Comparison of ENCODE assay signal across 8 cellular contexts in the genomic region with DNA sequence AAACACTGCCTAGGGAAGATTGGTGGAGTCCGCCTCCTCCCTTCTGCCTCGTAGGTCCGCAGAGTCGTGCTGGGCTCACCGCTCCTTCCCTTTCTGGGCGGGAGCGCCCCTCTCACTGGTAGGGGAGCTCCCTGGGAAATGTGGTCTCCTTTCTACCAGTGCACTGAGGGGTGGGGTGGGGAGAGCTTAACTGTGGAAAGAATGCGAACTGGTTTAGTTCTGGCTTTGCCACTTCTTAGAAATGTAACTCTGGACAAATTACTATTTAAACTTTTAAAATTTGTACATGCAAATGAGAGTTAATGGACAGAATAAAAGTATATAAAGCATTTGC.
DNase-seq lines count a peak whose midpoint lies in the region; ATAC-seq and TF ChIP-seq lines count a peak whose summit lies in the region.
"Had no signal": no experiment of that assay in that cellular context is flagged by ENCODE, and none has a peak within 500 bp of the region (broad histone marks: within the 10 kb centered on the region; RNA-seq: fewer than 3 reads in every experiment).

No MANE protein-coding gene starts in this region.

- TF ChIP-seq CTCF in AG04450 (IDR thresholded peaks at IDR 0.05; ENCODE audit: low read depth, low read length) (no peak), DND-41 (IDR thresholded peaks at IDR 0.05; ENCODE audit: borderline replicate concordance, extremely low read depth, low read length, poor library complexity, severe bottlenecking) (no peak), neural crest cell (conservative IDR thresholded peaks at IDR 0.05) (peak; percentile 4), mesothelial cell of epicardium (IDR thresholded peaks at IDR 0.05; ENCODE audit: unreplicated experiment) (no peak)

- peaks cover 6% of the 10 kb centered on the region for H3K9me3 Mint-ChIP-seq in activated naive CD8-positive, alpha-beta T cell treated with anti-CD3 and anti-CD28 coated beads, Interleukin-2, amount 10 ng/mL, durations not matched to agents 7 days and 5 days
- H3K9me3 Mint-ChIP-seq in neural crest cell (no peaks in the 10 kb centered on the region), mesothelial cell of epicardium (peaks cover 11% of the 10 kb centered on the region)

- H3K4me3 ChIP-seq in AG04450 (ENCODE audit: low read depth, low read length) (no peak overlapping the region), DND-41 (ENCODE audit: low read depth in 1 of 2, low read length in 2 of 2) (no peak overlapping the region)
- H3K4me3 ChIP-seq: stomach had no signal

- CTCF ChIA-PET in AG04450 (lab: Charles Lee): no interaction called here

- H4K20me1 ChIP-seq in DND-41 (ENCODE audit: insufficient read depth, low read length): peaks cover 22% of the 10 kb centered on the region; the same call in 1 of the 2 replicates

- H2AFZ ChIP-seq in DND-41 (ENCODE audit: low read depth, low read length): no peak overlapping the region

- H3K9me3 ChIP-seq in AG04450 (ENCODE audit: control insufficient read depth, insufficient read depth, low read length) (peaks cover 12% of the 10 kb centered on the region), DND-41 (ENCODE audit: insufficient read depth, low read length, severe bottlenecking) (peaks cover 3% of the 10 kb centered on the region)
- H3K9me3 ChIP-seq: stomach had no signal

- peaks cover 52% of the 10 kb centered on the region for H3K4me1 Mint-ChIP-seq in activated naive CD8-positive, alpha-beta T cell treated with anti-CD3 and anti-CD28 coated beads, Interleukin-2, amount 10 ng/mL, durations not matched to agents 7 days and 5 days
- peaks cover 47% of the 10 kb centered on the region for H3K4me1 Mint-ChIP-seq in neural crest cell
- H3K4me1 Mint-ChIP-seq in mesothelial cell of epicardium: peaks cover 21% of the 10 kb centered on the region

- H3K27me3 Mint-ChIP-seq in activated naive CD8-positive, alpha-beta T cell treated with anti-CD3 and anti-CD28 coated beads, Interleukin-2, amount 10 ng/mL, durations not matched to agents 7 days and 5 days: no peaks in the 10 kb centered on the region
- H3K27me3 Mint-ChIP-seq in neural crest cell (ENCODE audit: low read depth): no peaks in the 10 kb centered on the region
- no peaks in the 10 kb centered on the region for H3K27me3 Mint-ChIP-seq in mesothelial cell of epicardium (ENCODE audit: low read depth)

- ATAC-seq in DND-41 (ENCODE audit: insufficient read depth, low read depth) (no peak), GM19351 (IDR thresholded peaks at IDR 0.05; ENCODE audit: unreplicated experiment) (no peak)
- ATAC-seq in activated naive CD8-positive, alpha-beta T cell treated with anti-CD3 and anti-CD28 coated beads, Interleukin-2, amount 10 ng/mL, durations not matched to agents 7 days and 5 days (ENCODE audit: low read depth): no peak

- peaks cover 94% of the 10 kb centered on the region for H3K79me2 ChIP-seq in DND-41 (ENCODE audit: insufficient read depth, low read length)

- POLR2A ChIA-PET in AG04450 (lab: Yijun Ruan, JAX): no interaction called here
- POLR2A ChIA-PET in activated naive CD8-positive, alpha-beta T cell treated with anti-CD3 and anti-CD28 coated beads, Interleukin-2, amount 10 ng/mL, durations not matched to agents 7 days and 5 days (lab: Charles Lee): interaction anchor here (1.1 to 1.9 kb wide), 5 partner anchors 29 to 196 kb away, joined by 3 to 8 read pairs (median 4); no protein-coding TSS in a partner anchor

- H3K27me3 ChIP-seq in AG04450 (ENCODE audit: control insufficient read depth, insufficient read depth, low read length) (no peaks in the 10 kb centered on the region), DND-41 (ENCODE audit: insufficient read depth, low read length, poor library complexity) (no peaks in the 10 kb centered on the region)
- H3K27me3 ChIP-seq: stomach had no signal

- H3K4me3 Mint-ChIP-seq in activated naive CD8-positive, alpha-beta T cell treated with anti-CD3 and anti-CD28 coated beads, Interleukin-2, amount 10 ng/mL, durations not matched to agents 7 days and 5 days: no peak overlapping the region
- H3K4me3 Mint-ChIP-seq in neural crest cell: no peak overlapping the region
- H3K4me3 Mint-ChIP-seq in mesothelial cell of epicardium: no peak overlapping the region

- DNase-seq in AG04450 (ENCODE audit: low read depth, low spot score): no peak
- DNase-seq in DND-41: no peak
- DNase-seq in activated naive CD8-positive, alpha-beta T cell treated with anti-CD3 and anti-CD28 coated beads, Interleukin-2, amount 10 ng/mL, durations not matched to agents 7 days and 5 days: no peak
- no peak for DNase-seq in neural crest cell (ENCODE audit: low read depth, low spot score)
- no peak for DNase-seq in SIG-M5 treated with dmso at 0.1 percent for 504 hours (lab: John Stamatoyannopoulos, UW; ENCODE audit: unreplicated experiment)
- DNase-seq in mesothelial cell of epicardium (ENCODE audit: low spot score in 2 of 2, unreplicated experiment in 2 of 2): no peak
- DNase-seq: stomach had no signal

- H3K4me1 ChIP-seq in DND-41 (ENCODE audit: insufficient read depth, low read length): peaks cover 50% of the 10 kb centered on the region

- H3K27ac Mint-ChIP-seq in activated naive CD8-positive, alpha-beta T cell treated with anti-CD3 and anti-CD28 coated beads, Interleukin-2, amount 10 ng/mL, durations not matched to agents 7 days and 5 days: peak overlapping the region; percentile 94
- H3K27ac Mint-ChIP-seq in neural crest cell (ENCODE audit: unreplicated experiment) (no peak overlapping the region), mesothelial cell of epicardium (no peak overlapping the region)

- H3K27ac ChIP-seq in AG04450 (ENCODE audit: low read depth, low read length) (peak overlapping the region; percentile 57), DND-41 (ENCODE audit: low read length) (peak overlapping the region; percentile 40)

- peaks cover 35% of the 10 kb centered on the region for H3K36me3 Mint-ChIP-seq in activated naive CD8-positive, alpha-beta T cell treated with anti-CD3 and anti-CD28 coated beads, Interleukin-2, amount 10 ng/mL, durations not matched to agents 7 days and 5 days
- H3K36me3 Mint-ChIP-seq in neural crest cell (ENCODE audit: low read depth): peaks cover 7% of the 10 kb centered on the region
- peaks cover 5% of the 10 kb centered on the region for H3K36me3 Mint-ChIP-seq in mesothelial cell of epicardium

- no peak overlapping the region for H3K9ac ChIP-seq in DND-41 (ENCODE audit: low read depth, low read length)

- H3K36me3 ChIP-seq in DND-41 (ENCODE audit: insufficient read depth, low read length): 0 out of 2 replicates have a peak, but pooled peaks cover 3% of the 10 kb centered on the region
- H3K36me3 ChIP-seq: stomach had no signal

- H3K4me2 ChIP-seq in DND-41 (ENCODE audit: insufficient read depth, low read length): no peak overlapping the region
